ENCODE assay signal across 19 cellular contexts in the genomic region with DNA sequence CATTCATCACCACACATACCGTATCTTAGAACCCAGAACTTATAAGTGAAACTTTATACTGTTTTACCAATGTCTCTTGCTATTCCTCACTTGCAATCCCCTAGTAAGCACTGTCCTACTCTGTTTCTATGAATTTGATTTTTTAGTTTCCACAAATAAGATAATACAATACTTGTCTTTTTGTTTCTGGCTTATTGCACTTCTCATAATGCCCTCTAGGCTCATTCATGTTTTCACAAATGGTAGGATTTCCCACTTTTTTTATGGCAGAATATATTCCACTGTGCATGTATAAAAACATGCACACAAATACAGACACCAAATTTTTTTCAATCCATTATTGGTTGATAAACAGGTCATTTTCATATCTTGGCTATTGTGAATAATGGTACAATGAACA.
"Had no signal": no experiment of that assay in that cellular context is flagged by ENCODE, and none has a peak within 500 bp of the region (broad histone marks: within the 10 kb centered on the region; RNA-seq: fewer than 3 reads in every experiment).

No MANE protein-coding gene starts in this region.

- DNase-seq: activated CD4-positive, alpha-beta memory T cell treated with anti-CD3 and anti-CD28 coated beads for 36 hours; activated CD4-positive, alpha-beta T cell treated with anti-CD3 and anti-CD28 coated beads for 48 hours; activated CD4-positive, CD25-positive, alpha-beta regulatory T cell; activated naive CD4-positive, alpha-beta T cell treated with Interleukin-2 at 50 U/mL for 16 hours; activated naive CD8-positive, alpha-beta T cell treated with anti-CD3 and anti-CD28 coated beads, Interleukin-2, amount 10 ng/mL, durations not matched to agents 7 days and 5 days; activated T-cell treated with anti-CD3 and anti-CD28 coated beads, Interleukin-2, amount 50 U/mL, for 48 hours; amniotic stem cell; effector CD4-positive, alpha-beta T cell; foreskin melanocyte; hippocampal formation; left ventricle myocardium inferior; mammary epithelial cell; midbrain; stimulated activated CD4-positive, alpha-beta T cell treated with anti-CD3 and anti-CD28 coated beads, Interleukin-4, amount 100 ng/mL, for 24 hours; stimulated activated naive CD8-positive, alpha-beta T cell treated with anti-CD3 and anti-CD28 coated beads, Interleukin-15, Interleukin-2, amounts not matched to agents 100 U/mL and 50 U/mL, for 24 hours; T-helper 17 cell; upper lobe of right lung had no signal

- H3K27ac ChIP-seq: left ventricle myocardium inferior, prostate gland, upper lobe of right lung had no signal

- H3K9me3 ChIP-seq: prostate gland, upper lobe of right lung had no signal

- H3K27me3 Mint-ChIP-seq: activated CD4-positive, alpha-beta memory T cell treated with anti-CD3 and anti-CD28 coated beads for 36 hours; activated naive CD8-positive, alpha-beta T cell treated with anti-CD3 and anti-CD28 coated beads, Interleukin-2, amount 10 ng/mL, durations not matched to agents 7 days and 5 days; dendritic cell treated with granulocyte-macrophage colony-stimulating factor and Interleukin-4, amounts not matched to agents 40 ng/mL and 50 ng/mL, for 4 days; T-helper 17 cell had no signal

- H3K4me3 Mint-ChIP-seq: activated CD4-positive, alpha-beta memory T cell treated with anti-CD3 and anti-CD28 coated beads for 36 hours; activated naive CD8-positive, alpha-beta T cell treated with anti-CD3 and anti-CD28 coated beads, Interleukin-2, amount 10 ng/mL, durations not matched to agents 7 days and 5 days; dendritic cell treated with granulocyte-macrophage colony-stimulating factor and Interleukin-4, amounts not matched to agents 40 ng/mL and 50 ng/mL, for 4 days; T-helper 17 cell had no signal

- H3K27me3 ChIP-seq: upper lobe of right lung had no signal

- ATAC-seq: stimulated activated naive CD8-positive, alpha-beta T cell treated with anti-CD3 and anti-CD28 coated beads, Interleukin-15, Interleukin-2, amounts not matched to agents 100 U/mL and 50 U/mL, for 24 hours; T-helper 17 cell; upper lobe of right lung had no signal

- H3K4me1 Mint-ChIP-seq: activated naive CD8-positive, alpha-beta T cell treated with anti-CD3 and anti-CD28 coated beads, Interleukin-2, amount 10 ng/mL, durations not matched to agents 7 days and 5 days; T-helper 17 cell had no signal

- H3K4me1 ChIP-seq: left ventricle myocardium inferior, prostate gland, upper lobe of right lung had no signal

- H3K36me3 ChIP-seq: left ventricle myocardium inferior, prostate gland, upper lobe of right lung had no signal

- H3K9me3 Mint-ChIP-seq: dendritic cell treated with granulocyte-macrophage colony-stimulating factor and Interleukin-4, amounts not matched to agents 40 ng/mL and 50 ng/mL, for 4 days had no signal

- H3K36me3 Mint-ChIP-seq: activated CD4-positive, alpha-beta memory T cell treated with anti-CD3 and anti-CD28 coated beads for 36 hours; activated naive CD8-positive, alpha-beta T cell treated with anti-CD3 and anti-CD28 coated beads, Interleukin-2, amount 10 ng/mL, durations not matched to agents 7 days and 5 days had no signal

- H3K27ac Mint-ChIP-seq: activated CD4-positive, alpha-beta memory T cell treated with anti-CD3 and anti-CD28 coated beads for 36 hours; activated naive CD8-positive, alpha-beta T cell treated with anti-CD3 and anti-CD28 coated beads, Interleukin-2, amount 10 ng/mL, durations not matched to agents 7 days and 5 days; dendritic cell treated with granulocyte-macrophage colony-stimulating factor and Interleukin-4, amounts not matched to agents 40 ng/mL and 50 ng/mL, for 4 days; T-helper 17 cell had no signal

- H3K4me3 ChIP-seq: left ventricle myocardium inferior, prostate gland, upper lobe of right lung had no signal
